In genomic region chr2:87647737-87648498, GRCh38 we compare ENCODE assay signal across 1 cellular context.
A peak's percentile ranks its signal among the peaks of the same experiment; 100 is the strongest.
TF ChIP-seq lines count a peak whose summit lies in the region.
"Not testable (repeated sequence)": the region's sequence is repeated elsewhere in the genome, so short reads cannot be mapped to it uniquely, and the experiment has no call there.

No MANE protein-coding gene starts in this region.

TF ChIP-seq in K562, 482 proteins besides CTCF, POLR2A, EP300 and RAD21:
- peak; percentile 40; the same call in 1 of the 2 replicates for TF ChIP-seq RAD51 (IDR thresholded peaks at IDR 0.05; ENCODE audit: borderline replicate concordance, low read depth)
- peak; percentile 71 for TF ChIP-seq TOE1 (IDR thresholded peaks at IDR 0.05; ENCODE audit: borderline replicate concordance)
- TF ChIP-seq TOE1 (CRISPR knock-in tag; IDR thresholded peaks at IDR 0.05; ENCODE audit: borderline replicate concordance, low read depth) = not testable (repeated sequence)
- peak; percentile 89 for TF ChIP-seq TFE3 (CRISPR knock-in tag; IDR thresholded peaks at IDR 0.05)
- peak; percentile 78 for TF ChIP-seq USF2 (CRISPR knock-in tag; IDR thresholded peaks at IDR 0.05)
- peak; percentile 73 for TF ChIP-seq RFX1 (IDR thresholded peaks at IDR 0.05)
- TF ChIP-seq USF1 (CRISPR knock-in tag; IDR thresholded peaks at IDR 0.05) = peak; percentile 27; the same call in 1 of the 2 replicates
